ENCODE assay signal across 21 cellular contexts in the genomic region with DNA sequence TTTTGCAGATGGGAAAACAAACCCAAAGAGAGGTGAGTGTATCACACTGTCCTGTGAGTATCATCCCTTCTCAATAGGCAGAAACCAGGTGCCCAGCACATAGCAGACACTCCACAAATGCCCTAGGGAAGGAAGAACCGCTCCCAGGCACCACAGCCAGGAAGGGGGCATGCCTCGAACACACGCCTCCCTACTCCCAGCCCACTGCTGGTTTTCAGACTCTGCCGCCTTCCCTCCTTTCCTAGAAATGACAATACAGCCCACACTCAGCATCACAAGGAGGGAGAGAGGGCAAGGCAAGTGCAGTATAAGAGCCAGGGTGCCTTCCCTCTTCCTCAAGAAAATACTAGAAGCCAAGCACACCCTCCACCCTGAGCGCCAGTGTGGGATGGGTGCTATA. TPM values are rescaled to one million over a fixed set of nuclear protein-coding genes. Genes with fewer than 3 reads are reported as not detected.
DNase-seq lines count a peak whose midpoint lies in the region; ATAC-seq, FAIRE-seq and TF ChIP-seq lines count a peak whose summit lies in the region.
"Had no signal": no experiment of that assay in that cellular context is flagged by ENCODE, and none has a peak within 500 bp of the region (broad histone marks: within the 10 kb centered on the region; RNA-seq: fewer than 3 reads in every experiment).

No MANE protein-coding gene starts in this region.

- H3K27ac ChIP-seq in DND-41 (ENCODE audit: low read length), result peak overlapping the region; percentile 93
- H3K27ac ChIP-seq in KOPT-K1 (ENCODE audit: low read depth, low read length, poor library complexity, severe bottlenecking), result peak overlapping the region; percentile 99
- peak overlapping the region; percentile 94 for H3K27ac ChIP-seq in GM12878 (ENCODE audit: control insufficient read depth, insufficient read depth)
- H3K27ac ChIP-seq: body of pancreas, epithelial cell of prostate, lower lobe of right lung, SK-N-MC, upper lobe of left lung had no signal

- no peak for TF ChIP-seq RAD21 in GM12878 (IDR thresholded peaks at IDR 0.05; ENCODE audit: insufficient read depth, low read depth, low read length)

- 0 out of 2 replicates have a peak overlapping the region, but pooled peaks have one; percentile 21 for H2AFZ ChIP-seq in DND-41 (ENCODE audit: low read depth, low read length)
- no peak overlapping the region for H2AFZ ChIP-seq in GM12878 (ENCODE audit: control insufficient read depth, low read depth, low read length)

- TF ChIP-seq POLR2A in GM12878 (IDR thresholded peaks at IDR 0.05; ENCODE audit: low read depth, low read length), result no peak

- no peaks in the 10 kb centered on the region for H3K79me2 ChIP-seq in DND-41 (ENCODE audit: insufficient read depth, low read length)
- H3K79me2 ChIP-seq in GM12878 (ENCODE audit: control insufficient read depth, insufficient read depth, low read length), result peaks cover 11% of the 10 kb centered on the region; the same call in 1 of the 2 replicates

- H3K4me3 ChIP-seq in DND-41 (ENCODE audit: low read depth in 1 of 2, low read length in 2 of 2) (peak overlapping the region in 1 of 2 experiments; percentile 15; a peak in 1 of 4 replicates), GM12878 (no peak overlapping the region)
- H3K4me3 ChIP-seq: body of pancreas, lower lobe of right lung, SK-N-MC, upper lobe of left lung had no signal

- ATAC-seq in DND-41 (ENCODE audit: insufficient read depth, low read depth) (peak; percentile 44), GM19351 (IDR thresholded peaks at IDR 0.05; ENCODE audit: unreplicated experiment) (peak; percentile 4), GM12878 (peak; percentile 2), GM19452 (IDR thresholded peaks at IDR 0.05; ENCODE audit: unreplicated experiment) (no peak)
- ATAC-seq: body of pancreas, HepG2, lower lobe of right lung, Panc1 had no signal

- intact Hi-C loops in GM12878 (cut with micrococcal nuclease; ENCODE audit: unreplicated experiment), result loop anchor here (10.0 kb wide), 1 partner anchor 469 kb away; a partner anchor contains a TSS

- H3K36me3 ChIP-seq in DND-41 (ENCODE audit: insufficient read depth, low read length), result no peaks in the 10 kb centered on the region
- H3K36me3 ChIP-seq in KOPT-K1 (ENCODE audit: insufficient read depth, low read length), result peaks cover 20% of the 10 kb centered on the region
- peaks cover 0 to 2% of the 10 kb centered on the region in 2 experiments; a peak in 2 of 4 replicates for H3K36me3 ChIP-seq in GM12878 (ENCODE audit: control insufficient read depth in 2 of 2, insufficient read depth in 2 of 2, low read length in 1 of 2)
- H3K36me3 ChIP-seq: lower lobe of right lung, upper lobe of left lung had no signal

- TF ChIP-seq EP300 in GM12878 (IDR thresholded peaks at IDR 0.05; ENCODE audit: borderline replicate concordance in 1 of 2, control insufficient read depth in 1 of 2, low read depth in 2 of 2, low read length in 2 of 2), result no peak

- TSS peak; percentile 90 for BruUV-seq in GM12878 (replicated peaks; lab: Mats Ljungman, UMichigan)

- TF ChIP-seq CTCF in DND-41 (IDR thresholded peaks at IDR 0.05; ENCODE audit: borderline replicate concordance, extremely low read depth, low read length, poor library complexity, severe bottlenecking) (no peak), GM12878 (IDR thresholded peaks at IDR 0.05 in 2 of 3, conservative IDR thresholded peaks at IDR 0.05 in 1 of 3; ENCODE audit: control insufficient read depth in 2 of 3, extremely low read depth in 1 of 3, insufficient read depth in 1 of 3, low read depth in 3 of 3, low read length in 3 of 3) (no peak)

- SMC1A ChIA-PET in GM12878 (lab: Charles Lee; ENCODE audit: uncharacterized antibody, unreplicated experiment), result interaction anchor here (1.3 to 11.4 kb wide), 2 partner anchors 8 to 14 kb away, joined by 5 to 161 read pairs; a partner anchor contains a TSS

- no peaks in the 10 kb centered on the region for H4K20me1 ChIP-seq in DND-41 (ENCODE audit: insufficient read depth, low read length)
- H4K20me1 ChIP-seq in GM12878 (ENCODE audit: control insufficient read depth, insufficient read depth), result no peaks in the 10 kb centered on the region

- 38% methylated on average over 5 of the region's 5 CpGs for WGBS in GM12878 (ENCODE audit: insufficient coverage, insufficient replicate concordance, low lambda C conversion rate, missing lambda C conversion rate)

- in situ Hi-C loops in GM12878 (cut with MboI), result no loop called here

- H3K27me3 ChIP-seq in DND-41 (ENCODE audit: insufficient read depth, low read length, poor library complexity) (no peaks in the 10 kb centered on the region), GM12878 (replicated peaks in 1 of 2; ENCODE audit: control insufficient read depth in 2 of 2, insufficient read depth in 2 of 2, low read length in 1 of 2) (no peaks in the 10 kb centered on the region)
- H3K27me3 ChIP-seq: body of pancreas, upper lobe of left lung had no signal

- H3K4me2 ChIP-seq in DND-41 (ENCODE audit: insufficient read depth, low read length) (peak overlapping the region; percentile 34; the same call in 1 of the 2 replicates), GM12878 (ENCODE audit: control insufficient read depth, insufficient read depth) (peak overlapping the region; percentile 78)

- peak; percentile 56 for DNase-seq in DND-41
- DNase-seq in GM12878 (ENCODE audit: low read depth, low spot score), result no peak
- DNase-seq in midbrain (lab: John Stamatoyannopoulos, UW), result no peak
- no peak for DNase-seq in glomerular visceral epithelial cell (ENCODE audit: extremely low spot score)
- no peak for DNase-seq in hippocampal formation (lab: John Stamatoyannopoulos, UW)
- DNase-seq: activated naive CD4-positive, alpha-beta T cell treated with anti-CD3 and anti-CD28 coated beads for 36 hours; body of pancreas; DMS79; GOT3; lower lobe of right lung; NCI-H1048; NCI-H748 treated with DMSO at 0.1 percent for 48 hours; upper lobe of left lung had no signal

- H3K9ac ChIP-seq in DND-41 (ENCODE audit: low read depth, low read length), result peak overlapping the region; percentile 43
- peak overlapping the region; percentile 72 for H3K9ac ChIP-seq in GM12878 (ENCODE audit: control insufficient read depth, insufficient read depth, low read length)

- RAD21 ChIA-PET in GM12878 (lab: Charles Lee; ENCODE audit: unreplicated experiment), result interaction anchor here (1.0 to 4.7 kb wide), 4 partner anchors 7 to 34 kb away, joined by 3 to 39 read pairs (median 12); a partner anchor contains a TSS

- CTCF ChIA-PET in GM12878 (lab: Yijun Ruan, JAX), result interaction anchor here (0.8 to 2.9 kb wide), 5 partner anchors 14 to 50 kb away, joined by 4 to 12 read pairs (median 4); no protein-coding TSS in a partner anchor

- FAIRE-seq in GM12878 (lab: Jason Lieb, UNC), result no peak
- FAIRE-seq: HepG2 had no signal

- peaks cover 69% of the 10 kb centered on the region for H3K4me1 ChIP-seq in DND-41 (ENCODE audit: insufficient read depth, low read length)
- H3K4me1 ChIP-seq in GM12878 (ENCODE audit: control insufficient read depth, insufficient read depth, low read length), result peaks cover 68% of the 10 kb centered on the region
- H3K4me1 ChIP-seq: body of pancreas, lower lobe of right lung, upper lobe of left lung had no signal

- no peaks in the 10 kb centered on the region for H3K9me3 ChIP-seq in DND-41 (ENCODE audit: insufficient read depth, low read length, severe bottlenecking)
- no peaks in the 10 kb centered on the region for H3K9me3 ChIP-seq in KOPT-K1 (ENCODE audit: insufficient read depth, low read length, poor library complexity, severe bottlenecking)
- H3K9me3 ChIP-seq in GM12878 (replicated peaks; ENCODE audit: control insufficient read depth, insufficient read depth, low read length), result peaks cover under 1% of the 10 kb centered on the region; the same call in 2 of the 3 replicates

- POLR2A ChIA-PET in GM12878 (lab: Charles Lee), result interaction anchor here (1.0 to 5.7 kb wide), 4 partner anchors 10 to 30 kb away, joined by 4 to 51 read pairs (median 6); a partner anchor contains a TSS

TF ChIP-seq in GM12878, 131 proteins besides CTCF, POLR2A, EP300 and RAD21 (continues in another document):
- TF ChIP-seq BMI1 (IDR thresholded peaks at IDR 0.05; ENCODE audit: borderline replicate concordance) (peak; percentile 4; the same call in 1 of the 2 replicates), POLR2AphosphoS5 (IDR thresholded peaks at IDR 0.05; ENCODE audit: low read length) (peak; percentile 9; the same call in 1 of the 2 replicates)

RNA-seq across cellular contexts. Expression of a gene that starts 16.2 kb away (rescaled TPM):
- 21.3 and 27.7 TPM in 2 replicates for total RNA-seq in GM12878 (2013; cell fraction: nucleolus; rRNA removed)
- total RNA-seq in GM12878 (2014; rRNA removed) (12.4 and 15.1 TPM in 2 replicates), GM12878 (2014; rRNA removed; fragmentation: Illumina TruSeq; extraction: Trizol) (8.7 and 9.5 TPM in 2 replicates), GM12878 (2021) (14.2 and 15.0 TPM in 2 replicates)
- 5.9 TPM for polyA plus RNA-seq in GM12878 (2011; ENCODE audit: low read depth)
- polyA plus RNA-seq in GM12878 (2011; rRNA removed) (16.7 and 20.3 TPM in 2 replicates), GM12878 (2014; fragmentation: Illumina TruSeq; extraction: Trizol) (7.2 and 9.8 TPM in 2 replicates), GM12878 (2014; fragmentation: Nextera tagmentation; extraction: Ambion mirVana) (1 to 10 TPM in 1 of 2 experiments, under 1 TPM in 1; 0.52 to 1.6 TPM), GM12878 (2014; rRNA removed) (11.8 and 12.2 TPM in 2 replicates), GM12878 (2016; fragmentation: Nextera tagmentation; extraction: Ambion mirVana) (10 to 100 TPM; 15.9 to 16.6 TPM)
- 12.9 and 19.9 TPM in 2 replicates for polyA plus RNA-seq in GM12878 (2011; cell fraction: cytosol; rRNA removed)
- 22.6 and 29.3 TPM in 2 replicates for polyA plus RNA-seq in GM12878 (2011; cell fraction: nucleus; rRNA removed)
- 8.7 and 10.8 TPM in 2 replicates for polyA plus RNA-seq in GM12878 (2012)
- 6.1 and 12.1 TPM in 2 replicates for polyA minus RNA-seq in GM12878 (2011; rRNA and poly(A)+ RNA removed)
- 5.9 and 6.0 TPM in 2 replicates for polyA minus RNA-seq in GM12878 (2011; cell fraction: cytosol; rRNA and poly(A)+ RNA removed)
- 11.4 and 21.7 TPM in 2 replicates for polyA minus RNA-seq in GM12878 (2011; cell fraction: nucleus; rRNA and poly(A)+ RNA removed)
- total RNA-seq: HepG2 had no signal
- polyA plus RNA-seq: BJ, HepG2 had no signal
